ENCODE assay signal across 28 cellular contexts in genomic region chr2:218889937-218890336, GRCh38. TPM values are rescaled to one million over a fixed set of nuclear protein-coding genes. Genes with fewer than 3 reads are reported as not detected.
DNase-seq lines count a peak whose midpoint lies in the region; ATAC-seq, FAIRE-seq and TF ChIP-seq lines count a peak whose summit lies in the region.
"Had no signal": no experiment of that assay in that cellular context is flagged by ENCODE, and none has a peak within 500 bp of the region (broad histone marks: within the 10 kb centered on the region; RNA-seq: fewer than 3 reads in every experiment).

No MANE protein-coding gene starts in this region.

- no peak for TF ChIP-seq RAD21 in H1 (IDR thresholded peaks at IDR 0.05 in 1 of 2, conservative IDR thresholded peaks at IDR 0.05 in 1 of 2; ENCODE audit: low read depth in 2 of 2, low read length in 2 of 2)

- H3K56ac ChIP-seq in H1 (replicated peaks; ENCODE audit: insufficient read length, low read depth, low read length) = no peak overlapping the region

- ATAC-seq in CD4-positive, alpha-beta T cell (ENCODE audit: poor library complexity) = no peak
- ATAC-seq: HepG2, Right ventricle myocardium inferior had no signal

- peaks cover 37% of the 10 kb centered on the region for H3K4me1 Mint-ChIP-seq in CD4-positive, alpha-beta T cell (ENCODE audit: low read depth)

- H3K4me3 ChIP-seq in H1 (ENCODE audit: extremely low read depth in 1 of 4, insufficient read depth in 2 of 4, low read depth in 3 of 4, low read length in 4 of 4) = no peak overlapping the region
- H3K4me3 ChIP-seq in osteoblast (ENCODE audit: insufficient read depth, low read length) = no peak overlapping the region
- H3K4me3 ChIP-seq in breast epithelium = no peak overlapping the region
- H3K4me3 ChIP-seq: BLaER1, SJSA1 had no signal

- no peak for FAIRE-seq in H1 (lab: Jason Lieb, UNC)
- FAIRE-seq: HepG2 had no signal

- no peak overlapping the region for H2BK20ac ChIP-seq in H1 (ENCODE audit: low read length)

- POLR2A ChIA-PET in CD4-positive, alpha-beta T cell (lab: Charles Lee) = no interaction called here
- POLR2A ChIA-PET in H1 (lab: Charles Lee; ENCODE audit: partially characterized antibody) = no interaction called here

- H3K18ac ChIP-seq in H1 (ENCODE audit: extremely low read depth, low read length) = no peak overlapping the region

- no peak overlapping the region for H4K5ac ChIP-seq in H1 (ENCODE audit: insufficient read length, low read depth, low read length)

- H2BK120ac ChIP-seq in H1 (replicated peaks; ENCODE audit: low read depth, low read length) = no peak overlapping the region

- H3K9ac ChIP-seq in H1 (replicated peaks in 1 of 4; ENCODE audit: extremely low read depth in 1 of 4, low read depth in 3 of 4, low read length in 3 of 4) = no peak overlapping the region
- H3K9ac ChIP-seq: BLaER1 had no signal

- no peak overlapping the region for H3K4ac ChIP-seq in H1 (replicated peaks; ENCODE audit: insufficient read length, low read depth, low read length)

- peak overlapping the region; percentile 45 for H3K27ac Mint-ChIP-seq in CD4-positive, alpha-beta T cell
- H3K27ac Mint-ChIP-seq: H9, HFFc6 had no signal

- intact Hi-C loops in CD4-positive, alpha-beta T cell (cut with DNase I, micrococcal nuclease) = loop anchor here in 1 of 2 experiments (5.0 kb wide), 2 partner anchors 178 to 493 kb away; partner anchors contain the start of genes CTDSP1 and TTLL4
- intact Hi-C loops in breast epithelium (cut with DNase I; ENCODE audit: low total_unique reads) = loop anchor here (5.0 kb wide), 1 partner anchor 928 kb away; no protein-coding TSS in a partner anchor

- H3K23ac ChIP-seq in H1 (ENCODE audit: insufficient read length) = no peak overlapping the region

- H4K91ac ChIP-seq in H1 (replicated peaks; ENCODE audit: insufficient read length, low read length) = no peak overlapping the region

- no peak overlapping the region for H3K4me3 Mint-ChIP-seq in CD4-positive, alpha-beta T cell
- H3K4me3 Mint-ChIP-seq: CD4-positive, alpha-beta memory T cell; H9; HFFc6 had no signal

- no peaks in the 10 kb centered on the region for H3K36me3 Mint-ChIP-seq in CD4-positive, alpha-beta T cell (ENCODE audit: low read depth)

- no peaks in the 10 kb centered on the region for H3K9me3 ChIP-seq in CD4-positive, alpha-beta T cell (ENCODE audit: control insufficient read depth, low read length)
- no peaks in the 10 kb centered on the region for H3K9me3 ChIP-seq in H1 (ENCODE audit: insufficient read depth in 2 of 2, low read depth in 1 of 2, low read length in 1 of 2)
- H3K9me3 ChIP-seq in osteoblast (ENCODE audit: low read depth, low read length) = no peaks in the 10 kb centered on the region
- no peaks in the 10 kb centered on the region for H3K9me3 ChIP-seq in breast epithelium
- H3K9me3 ChIP-seq: BLaER1, Caco-2 had no signal

- H2AFZ ChIP-seq in H1 (ENCODE audit: low read length) (no peak overlapping the region), osteoblast (ENCODE audit: low read length) (no peak overlapping the region)

- H2AK5ac ChIP-seq in H1 (ENCODE audit: low read depth, low read length) = no peak overlapping the region

- no peaks in the 10 kb centered on the region for H3K79me2 ChIP-seq in H1 (ENCODE audit: control insufficient read depth in 1 of 2, insufficient read depth in 2 of 2, low read length in 2 of 2)
- no peaks in the 10 kb centered on the region for H3K79me2 ChIP-seq in osteoblast (ENCODE audit: insufficient read depth, low read length)

- WGBS in H1 (ENCODE audit: extremely low coverage in 1 of 2, insufficient coverage in 1 of 2, insufficient read length in 1 of 2, insufficient replicate concordance in 2 of 2, low coverage in 1 of 2, low lambda C conversion rate in 2 of 2, missing lambda C conversion rate in 1 of 2), 2 experiments = 86% methylated on average over 22 of the region's 23 CpGs; no CpG with 5 or more reads in 1 of the 2 experiments

- no peak overlapping the region for H3K14ac ChIP-seq in H1 (ENCODE audit: insufficient read length)

- CTCF ChIA-PET in CD4-positive, alpha-beta T cell (lab: Charles Lee) = interaction anchor here (3.8 kb wide), 1 partner anchor 13 kb away, joined by 18 read pairs; no protein-coding TSS in a partner anchor
- CTCF ChIA-PET in H1 (lab: Charles Lee; ENCODE audit: partially characterized antibody) = interaction anchor here (0.5 to 17.9 kb wide), 4 partner anchors 12 to 633 kb away, joined by 3 to 783 read pairs (median 3); partner anchors contain the start of gene WNT10A

- no peaks in the 10 kb centered on the region for H3K9me3 Mint-ChIP-seq in CD4-positive, alpha-beta T cell
- H3K9me3 Mint-ChIP-seq: CD4-positive, alpha-beta memory T cell; HFFc6 had no signal

- H3K23me2 ChIP-seq in H1 (ENCODE audit: low read depth, low read length) = peaks cover 6% of the 10 kb centered on the region; the same call in 1 of the 2 replicates

- H3K27me3 Mint-ChIP-seq in CD4-positive, alpha-beta T cell = no peaks in the 10 kb centered on the region
- H3K27me3 Mint-ChIP-seq: CD4-positive, alpha-beta memory T cell had no signal

- TF ChIP-seq POLR2A in H1 (IDR thresholded peaks at IDR 0.05; ENCODE audit: control extremely low read depth in 1 of 2, low read depth in 2 of 2, low read length in 2 of 2) = no peak
- no peak for TF ChIP-seq POLR2A in breast epithelium (IDR thresholded peaks at IDR 0.05)

- DNase-seq in 8988T (peak; percentile 18), H1 (ENCODE audit: low read depth in 1 of 2, low spot score in 2 of 2) (no peak), osteoblast (ENCODE audit: insufficient read length, low spot score, missing footprints) (peak; percentile 45), retina (no peak), breast epithelium (ENCODE audit: low spot score in 2 of 2) (no peak), NOMO-1 treated with dmso at 0.1 percent for 144 hours (lab: John Stamatoyannopoulos, UW; ENCODE audit: unreplicated experiment) (no peak)
- no peak for DNase-seq in CD4-positive, alpha-beta T cell
- DNase-seq: ACHN; Caco-2; CD4-positive, alpha-beta memory T cell; DND-41; H9; HFFc6; KBM-7; MM.1S; NCI-H1092; NCI-H1436; NCI-H187 treated with DMSO at 0.1 percent for 48 hours; NCI-H2107; NCI-H446 treated with DMSO at 0.1 percent for 48 hours; NCI-H526 treated with DMSO at 0.1 percent for 48 hours had no signal

- H3K4me1 ChIP-seq in H1 (replicated peaks in 1 of 4; ENCODE audit: control insufficient read depth in 3 of 4, insufficient read depth in 4 of 4, low read length in 3 of 4) (peaks cover 2 to 18% (median 6%) of the 10 kb centered on the region in 4 experiments), osteoblast (ENCODE audit: insufficient read depth, low read length) (peaks cover 6% of the 10 kb centered on the region), breast epithelium (no peaks in the 10 kb centered on the region)

- H3K79me1 ChIP-seq in H1 (ENCODE audit: low read depth, low read length) = no peaks in the 10 kb centered on the region

- no peak overlapping the region for H2BK5ac ChIP-seq in H1 (ENCODE audit: low read depth, low read length)

- no peak overlapping the region for H3K27ac ChIP-seq in CD4-positive, alpha-beta T cell (ENCODE audit: low read depth, low read length)
- H3K27ac ChIP-seq in H1 (ENCODE audit: low read depth, low read length) = no peak overlapping the region
- H3K27ac ChIP-seq in osteoblast (ENCODE audit: low read depth, low read length) = no peak overlapping the region
- H3K27ac ChIP-seq in breast epithelium = no peak overlapping the region
- H3K27ac ChIP-seq: BLaER1, HL-60, SJSA1 had no signal

- no peak for TF ChIP-seq CTCF in CD4-positive, alpha-beta T cell (IDR thresholded peaks at IDR 0.05)
- TF ChIP-seq CTCF in H1 (IDR thresholded peaks at IDR 0.05; ENCODE audit: control extremely low read depth in 1 of 3, insufficient read depth in 1 of 3, low read depth in 1 of 3, low read length in 3 of 3) = no peak
- TF ChIP-seq CTCF in osteoblast (IDR thresholded peaks at IDR 0.05; ENCODE audit: extremely low read depth, low read depth, low read length) = no peak
- no peak for TF ChIP-seq CTCF in breast epithelium (IDR thresholded peaks at IDR 0.05)

- H3K27me3 ChIP-seq in CD4-positive, alpha-beta T cell (ENCODE audit: control insufficient read depth, insufficient read depth, low read length) = no peaks in the 10 kb centered on the region
- peaks cover 76 to 94% (median 91%) of the 10 kb centered on the region in 4 experiments for H3K27me3 ChIP-seq in H1 (replicated peaks in 1 of 4; ENCODE audit: control insufficient read depth in 3 of 4, extremely low read depth in 1 of 4, insufficient read depth in 3 of 4, low read length in 3 of 4)
- H3K27me3 ChIP-seq in osteoblast (ENCODE audit: insufficient read depth, low read length) = peaks cover 38% of the 10 kb centered on the region
- peaks cover 0 to 13% of the 10 kb centered on the region in 2 donors for H3K27me3 ChIP-seq in breast epithelium

- no peak overlapping the region for H2BK15ac ChIP-seq in H1 (ENCODE audit: low read length)

- H2BK12ac ChIP-seq in H1 (ENCODE audit: low read depth, low read length) = 0 out of 2 replicates have a peak overlapping the region, but pooled peaks have one; percentile 50

- H3K36me3 ChIP-seq in H1 (ENCODE audit: control insufficient read depth in 2 of 4, insufficient read depth in 4 of 4, low read length in 3 of 4) = no peaks in the 10 kb centered on the region
- no peaks in the 10 kb centered on the region for H3K36me3 ChIP-seq in osteoblast (ENCODE audit: insufficient read depth, low read length)
- H3K36me3 ChIP-seq in breast epithelium = no peaks in the 10 kb centered on the region
- H3K36me3 ChIP-seq: BLaER1, SJSA1 had no signal

- no peak overlapping the region for H3K4me2 ChIP-seq in H1 (ENCODE audit: insufficient read depth in 1 of 2, low read depth in 2 of 2, low read length in 2 of 2)
- H3K4me2 ChIP-seq in osteoblast (ENCODE audit: insufficient read depth, low read length) = no peak overlapping the region
- H3K4me2 ChIP-seq: BLaER1 had no signal

- no peak for TF ChIP-seq EP300 in H1 (IDR thresholded peaks at IDR 0.05; ENCODE audit: borderline replicate concordance in 1 of 2, low read depth in 2 of 2, low read length in 2 of 2)

- H4K20me1 ChIP-seq in H1 (replicated peaks in 1 of 2; ENCODE audit: control insufficient read depth in 1 of 2, insufficient read depth in 2 of 2, low read length in 2 of 2) = peaks cover 10 to 20% of the 10 kb centered on the region in 2 experiments
- no peaks in the 10 kb centered on the region for H4K20me1 ChIP-seq in osteoblast (ENCODE audit: insufficient read depth, low read length)
- H4K20me1 ChIP-seq: BLaER1 had no signal

- H4K8ac ChIP-seq in H1 (ENCODE audit: extremely low read depth, insufficient read depth, low read length) = peak overlapping the region; percentile 76; the same call in 1 of the 2 replicates

RNA-seq across cellular contexts. Expression of gene WNT10A, which starts 9.3 kb away (rescaled TPM):
- total RNA-seq in CD4-positive, alpha-beta T cell = 1 to 10 TPM; 4.8 to 6.6 TPM
- total RNA-seq in H1 (2021; fragmentation: NEBNext Ultra II Directional; extraction: Animal tissue kit (Norgen Biotek cat#: 25700)) = not detected in 2 replicates
- polyA plus RNA-seq in H1 (2011; rRNA removed) = 0.05 TPM in 1 of 2 replicates, not detected in the other
- 0.03 TPM for polyA plus RNA-seq in H1 (2011; cell fraction: cytosol; rRNA removed)
- polyA plus RNA-seq in H1 (2011; cell fraction: nucleus; rRNA removed) = not detected
- polyA plus RNA-seq in H1 (2012, experiment 1 of 2) = not detected in 4 replicates
- polyA plus RNA-seq in H1 (2012, experiment 2 of 2) = not detected
- polyA plus RNA-seq in H1 (2013, experiment 1 of 2) = not detected
- polyA plus RNA-seq in H1 (2013, experiment 2 of 2) = not detected
- polyA minus RNA-seq in H1 (2011; rRNA and poly(A)+ RNA removed) = not detected in 2 replicates
- polyA minus RNA-seq in H1 (2011; cell fraction: cytosol; rRNA and poly(A)+ RNA removed) = not detected
- 0.20 TPM for polyA minus RNA-seq in H1 (2011; cell fraction: nucleus; rRNA and poly(A)+ RNA removed)
- total RNA-seq in osteoblast (not detected in 2 replicates), breast epithelium (1 to 10 TPM in 1 of 3 donors, under 1 TPM in 1, not detected in 1; 0.88 to 2.9 TPM)
- total RNA-seq: H9, HepG2, HFFc6, Right ventricle myocardium inferior, SJSA1 had no signal

RNA-seq across cellular contexts. Expression of gene WNT6, which starts 30.3 kb away (rescaled TPM):
- total RNA-seq in CD4-positive, alpha-beta T cell = not detected
- not detected in 2 replicates for total RNA-seq in H1 (2021; fragmentation: NEBNext Ultra II Directional; extraction: Animal tissue kit (Norgen Biotek cat#: 25700))
- not detected in 2 replicates for polyA plus RNA-seq in H1 (2011; rRNA removed)
- not detected for polyA plus RNA-seq in H1 (2011; cell fraction: cytosol; rRNA removed)
- not detected for polyA plus RNA-seq in H1 (2011; cell fraction: nucleus; rRNA removed)
- not detected in 4 replicates for polyA plus RNA-seq in H1 (2012, experiment 1 of 2)
- not detected for polyA plus RNA-seq in H1 (2012, experiment 2 of 2)
- not detected for polyA plus RNA-seq in H1 (2013, experiment 1 of 2)
- polyA plus RNA-seq in H1 (2013, experiment 2 of 2) = not detected
- polyA minus RNA-seq in H1 (2011; rRNA and poly(A)+ RNA removed) = not detected in 2 replicates
- not detected for polyA minus RNA-seq in H1 (2011; cell fraction: cytosol; rRNA and poly(A)+ RNA removed)
- not detected for polyA minus RNA-seq in H1 (2011; cell fraction: nucleus; rRNA and poly(A)+ RNA removed)
- not detected in 2 replicates for total RNA-seq in osteoblast
- total RNA-seq in breast epithelium = 1 to 10 TPM in 2 of 3 donors, under 1 TPM in 1; 0.48 to 3.3 (median 1.3) TPM
- total RNA-seq: H9, HFFc6, HT-29, SJSA1 had no signal
- polyA plus RNA-seq: CD4-positive, alpha-beta memory T cell; HepG2 had no signal

RNA-seq across cellular contexts. Expression of gene PRKAG3, which starts 58.3 kb away (rescaled TPM):
- total RNA-seq in CD4-positive, alpha-beta T cell = not detected
- total RNA-seq in H1 (2021; fragmentation: NEBNext Ultra II Directional; extraction: Animal tissue kit (Norgen Biotek cat#: 25700)) = not detected in 2 replicates
- not detected in 2 replicates for polyA plus RNA-seq in H1 (2011; rRNA removed)
- polyA plus RNA-seq in H1 (2011; cell fraction: cytosol; rRNA removed) = not detected
- not detected for polyA plus RNA-seq in H1 (2011; cell fraction: nucleus; rRNA removed)
- polyA plus RNA-seq in H1 (2012, experiment 1 of 2) = not detected in 4 replicates
- not detected for polyA plus RNA-seq in H1 (2012, experiment 2 of 2)
- not detected for polyA plus RNA-seq in H1 (2013, experiment 1 of 2)
- not detected for polyA plus RNA-seq in H1 (2013, experiment 2 of 2)
- not detected in 2 replicates for polyA minus RNA-seq in H1 (2011; rRNA and poly(A)+ RNA removed)
- polyA minus RNA-seq in H1 (2011; cell fraction: cytosol; rRNA and poly(A)+ RNA removed) = not detected
- not detected for polyA minus RNA-seq in H1 (2011; cell fraction: nucleus; rRNA and poly(A)+ RNA removed)
- under 0.01 and 0.29 TPM in 2 replicates for total RNA-seq in osteoblast
- total RNA-seq in breast epithelium = not detected
- total RNA-seq: Caco-2; CD4-positive, alpha-beta memory T cell; G401; H9; HepG2; HFFc6; HT-29; Right ventricle myocardium inferior; SJSA1 had no signal
- polyA plus RNA-seq: CD4-positive, alpha-beta memory T cell; HepG2 had no signal

Comparison
In these comparisons a context has a peak if more than half of its experiments do, and no peak if none do; other contexts are left out.
1. DNase-seq: peak in 8988T (single experiment) and osteoblast (single experiment); none in CD4-positive, alpha-beta T cell (0 of 10), H1 (0 of 2), retina (single experiment), breast epithelium (0 of 2) and NOMO-1 treated with dmso at 0.1 percent for 144 hours (single experiment).